ENCODE assay signal across 11 cellular contexts in the genomic region with DNA sequence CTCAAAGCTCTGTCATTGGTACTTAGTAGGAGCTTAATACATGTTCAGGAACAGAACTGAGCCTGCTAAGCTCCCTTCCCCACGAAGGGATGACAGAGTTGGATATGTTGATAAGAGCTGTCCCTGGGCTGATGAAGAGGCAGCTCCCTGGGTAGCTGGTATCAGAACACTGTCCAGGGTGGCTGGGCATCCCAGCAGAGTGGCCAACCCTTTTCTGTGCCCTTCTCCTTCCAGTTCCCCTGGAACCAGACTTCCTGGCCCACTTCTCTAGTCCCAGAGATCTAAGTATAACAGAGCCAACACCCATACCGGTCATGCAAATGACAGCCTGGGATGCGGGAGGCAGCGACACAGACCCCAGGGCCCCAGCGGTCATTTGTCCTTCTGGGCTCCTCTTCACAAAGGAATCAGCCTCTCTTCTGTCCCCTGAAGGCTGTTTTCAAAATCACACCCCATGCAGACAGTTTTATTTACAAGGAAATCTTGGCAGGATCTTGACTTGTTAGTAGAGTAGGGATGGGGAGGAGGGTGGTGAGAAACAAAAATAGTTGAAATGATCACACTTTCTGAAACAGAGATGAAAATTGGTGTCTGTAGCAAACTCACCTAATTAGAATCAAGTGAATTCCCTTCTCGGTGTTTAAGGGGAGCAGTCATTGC. TPM values are rescaled to one million over a fixed set of nuclear protein-coding genes. Genes with fewer than 3 reads are reported as not detected.
DNase-seq lines count a peak whose midpoint lies in the region; ATAC-seq and TF ChIP-seq lines count a peak whose summit lies in the region.
"Had no signal": no experiment of that assay in that cellular context is flagged by ENCODE, and none has a peak within 500 bp of the region (broad histone marks: within the 10 kb centered on the region; RNA-seq: fewer than 3 reads in every experiment).

No MANE protein-coding gene starts in this region.

- H3K27ac Mint-ChIP-seq in activated T-helper 2 cell treated with anti-CD3 and anti-CD28 coated beads, Interferon-gamma antibody, Interleukin-2, Interleukin-4, amounts not matched to agents 10 μg/mL and 5 μg/mL and 100 μg/mL, durations not matched to agents 14 hours and 24 hours and 36 hours = no peak overlapping the region
- H3K27ac Mint-ChIP-seq in memory B cell (no peak overlapping the region), Calu3 (ENCODE audit: unreplicated experiment) (no peak overlapping the region)

- no peaks in the 10 kb centered on the region for H3K9me3 ChIP-seq in DOHH2 (ENCODE audit: control insufficient read depth, insufficient read depth, low read length)

- intact Hi-C loops in activated T-helper 2 cell treated with anti-CD3 and anti-CD28 coated beads, Interferon-gamma antibody, Interleukin-2, Interleukin-4, amounts not matched to agents 10 μg/mL and 5 μg/mL and 100 μg/mL, durations not matched to agents 14 hours and 24 hours and 36 hours (cut with micrococcal nuclease) = no loop called here
- intact Hi-C loops in Calu3 (cut with micrococcal nuclease; ENCODE audit: unreplicated experiment) = no loop called here

- TF ChIP-seq CTCF in DOHH2 (IDR thresholded peaks at IDR 0.05; ENCODE audit: low read depth, low read length, poor library complexity, severe bottlenecking) (peak; percentile 4), GM20000 (IDR thresholded peaks at IDR 0.05; ENCODE audit: extremely low read depth, missing control alignments) (no peak), Calu3 (IDR thresholded peaks at IDR 0.05; ENCODE audit: unreplicated experiment) (no peak)

- DNase-seq in ACHN (peak; percentile 30), memory B cell (ENCODE audit: low spot score in 2 of 2) (no peak), GM20000 (ENCODE audit: low spot score) (no peak), Calu3 (no peak)
- DNase-seq in activated T-helper 2 cell treated with anti-CD3 and anti-CD28 coated beads, Interferon-gamma antibody, Interleukin-2, Interleukin-4, amounts not matched to agents 10 μg/mL and 5 μg/mL and 100 μg/mL, durations not matched to agents 14 hours and 24 hours and 36 hours (ENCODE audit: low spot score) = no peak
- no peak for DNase-seq in stimulated activated CD4-positive, alpha-beta T cell treated with anti-CD3 and anti-CD28 coated beads, Interleukin-4, amount 100 ng/mL, for 24 hours
- DNase-seq: NCI-H1092 treated with DMSO at 0.1 percent for 48 hours, SIG-M5 had no signal

- in situ Hi-C loops in ACHN (cut with HindIII; ENCODE audit: low pct_ligation_motif_present, low pct_unique_long_range_greater_than_20kb, low sequenced_read_pairs) = no loop called here

- H3K36me3 Mint-ChIP-seq in activated T-helper 2 cell treated with anti-CD3 and anti-CD28 coated beads, Interferon-gamma antibody, Interleukin-2, Interleukin-4, amounts not matched to agents 10 μg/mL and 5 μg/mL and 100 μg/mL, durations not matched to agents 14 hours and 24 hours and 36 hours (ENCODE audit: low read depth) = no peaks in the 10 kb centered on the region
- H3K36me3 Mint-ChIP-seq in memory B cell (no peaks in the 10 kb centered on the region), Calu3 (ENCODE audit: insufficient read depth, unreplicated experiment) (peaks cover 2% of the 10 kb centered on the region)

- no peaks in the 10 kb centered on the region for H3K9me2 ChIP-seq in DOHH2 (replicated peaks; ENCODE audit: control insufficient read depth, low read length)

- CTCF ChIA-PET in Calu3 (lab: Charles Lee) = no interaction called here

- no peak overlapping the region for H3K4me3 ChIP-seq in DOHH2 (ENCODE audit: low read length)

- H3K4me1 Mint-ChIP-seq in activated T-helper 2 cell treated with anti-CD3 and anti-CD28 coated beads, Interferon-gamma antibody, Interleukin-2, Interleukin-4, amounts not matched to agents 10 μg/mL and 5 μg/mL and 100 μg/mL, durations not matched to agents 14 hours and 24 hours and 36 hours (ENCODE audit: low read depth) = peaks cover 16% of the 10 kb centered on the region
- H3K4me1 Mint-ChIP-seq in memory B cell = peaks cover 15% of the 10 kb centered on the region
- peaks cover 28% of the 10 kb centered on the region for H3K4me1 Mint-ChIP-seq in Calu3 (ENCODE audit: low read depth, unreplicated experiment)

- H3K4me2 ChIP-seq in DOHH2 (ENCODE audit: low read length) = no peak overlapping the region

- H3K27me3 ChIP-seq in DOHH2 (ENCODE audit: control insufficient read depth, low read length) = peaks cover 75% of the 10 kb centered on the region

- peak overlapping the region; percentile 64 for H3K4me3 Mint-ChIP-seq in activated T-helper 2 cell treated with anti-CD3 and anti-CD28 coated beads, Interferon-gamma antibody, Interleukin-2, Interleukin-4, amounts not matched to agents 10 μg/mL and 5 μg/mL and 100 μg/mL, durations not matched to agents 14 hours and 24 hours and 36 hours (ENCODE audit: low read depth)
- H3K4me3 Mint-ChIP-seq in memory B cell (peak overlapping the region; percentile 45), Calu3 (ENCODE audit: low read depth, unreplicated experiment) (no peak overlapping the region)

- BruUV-seq in Calu3 (replicated peaks; lab: Mats Ljungman, UMichigan) = no TSS peak

- no peaks in the 10 kb centered on the region for H3K36me3 ChIP-seq in DOHH2 (ENCODE audit: control insufficient read depth, low read length)

- peaks cover 73% of the 10 kb centered on the region for H3K27me3 Mint-ChIP-seq in activated T-helper 2 cell treated with anti-CD3 and anti-CD28 coated beads, Interferon-gamma antibody, Interleukin-2, Interleukin-4, amounts not matched to agents 10 μg/mL and 5 μg/mL and 100 μg/mL, durations not matched to agents 14 hours and 24 hours and 36 hours (ENCODE audit: low read depth)
- peaks cover 38% of the 10 kb centered on the region for H3K27me3 Mint-ChIP-seq in memory B cell
- H3K27me3 Mint-ChIP-seq in Calu3 (ENCODE audit: unreplicated experiment) = peaks cover 94% of the 10 kb centered on the region

- ATAC-seq in memory B cell (ENCODE audit: low read depth) = no peak
- ATAC-seq in GM19467 (IDR thresholded peaks at IDR 0.05; ENCODE audit: unreplicated experiment) = no peak

- no peaks in the 10 kb centered on the region for H4K20me1 ChIP-seq in DOHH2 (ENCODE audit: control insufficient read depth, insufficient read depth, low read depth, low read length)

- no peak overlapping the region for H3K27ac ChIP-seq in DOHH2 (ENCODE audit: low read depth, low read length)

- H3K4me1 ChIP-seq in DOHH2 (ENCODE audit: control insufficient read depth, low read length) = peaks cover 24% of the 10 kb centered on the region

- H3K79me2 ChIP-seq in DOHH2 (ENCODE audit: control insufficient read depth, low read length) = no peaks in the 10 kb centered on the region

- peaks cover 7% of the 10 kb centered on the region; the same call in 1 of the 2 replicates for H3F3A ChIP-seq in DOHH2 (ENCODE audit: control insufficient read depth, insufficient read depth)

- H3K9me3 Mint-ChIP-seq in activated T-helper 2 cell treated with anti-CD3 and anti-CD28 coated beads, Interferon-gamma antibody, Interleukin-2, Interleukin-4, amounts not matched to agents 10 μg/mL and 5 μg/mL and 100 μg/mL, durations not matched to agents 14 hours and 24 hours and 36 hours = no peaks in the 10 kb centered on the region
- H3K9me3 Mint-ChIP-seq in memory B cell (no peaks in the 10 kb centered on the region), Calu3 (ENCODE audit: low read depth, unreplicated experiment) (no peaks in the 10 kb centered on the region)

RNA-seq across cellular contexts. Expression of a gene that starts 1.4 kb away (rescaled TPM):
- total RNA-seq in activated T-helper 2 cell treated with anti-CD3 and anti-CD28 coated beads, Interferon-gamma antibody, Interleukin-2, Interleukin-4, amounts not matched to agents 10 μg/mL and 5 μg/mL and 100 μg/mL, durations not matched to agents 14 hours and 24 hours and 36 hours = 0.11 and 0.18 TPM in 2 replicates
- 0.24 and 0.27 TPM in 2 replicates for total RNA-seq in Calu3 (2022)
- total RNA-seq: kidney epithelial cell had no signal
